In genomic region chr22:48918585-48919186, GRCh38 we compare ENCODE assay signal across 1 cellular context.
TF ChIP-seq lines count a peak whose summit lies in the region.

No MANE protein-coding gene starts in this region.

TF ChIP-seq in HepG2, 621 proteins besides CTCF, POLR2A, EP300 and RAD21 (continued from another document and continues in another):
- TF ChIP-seq, protein P1, sequence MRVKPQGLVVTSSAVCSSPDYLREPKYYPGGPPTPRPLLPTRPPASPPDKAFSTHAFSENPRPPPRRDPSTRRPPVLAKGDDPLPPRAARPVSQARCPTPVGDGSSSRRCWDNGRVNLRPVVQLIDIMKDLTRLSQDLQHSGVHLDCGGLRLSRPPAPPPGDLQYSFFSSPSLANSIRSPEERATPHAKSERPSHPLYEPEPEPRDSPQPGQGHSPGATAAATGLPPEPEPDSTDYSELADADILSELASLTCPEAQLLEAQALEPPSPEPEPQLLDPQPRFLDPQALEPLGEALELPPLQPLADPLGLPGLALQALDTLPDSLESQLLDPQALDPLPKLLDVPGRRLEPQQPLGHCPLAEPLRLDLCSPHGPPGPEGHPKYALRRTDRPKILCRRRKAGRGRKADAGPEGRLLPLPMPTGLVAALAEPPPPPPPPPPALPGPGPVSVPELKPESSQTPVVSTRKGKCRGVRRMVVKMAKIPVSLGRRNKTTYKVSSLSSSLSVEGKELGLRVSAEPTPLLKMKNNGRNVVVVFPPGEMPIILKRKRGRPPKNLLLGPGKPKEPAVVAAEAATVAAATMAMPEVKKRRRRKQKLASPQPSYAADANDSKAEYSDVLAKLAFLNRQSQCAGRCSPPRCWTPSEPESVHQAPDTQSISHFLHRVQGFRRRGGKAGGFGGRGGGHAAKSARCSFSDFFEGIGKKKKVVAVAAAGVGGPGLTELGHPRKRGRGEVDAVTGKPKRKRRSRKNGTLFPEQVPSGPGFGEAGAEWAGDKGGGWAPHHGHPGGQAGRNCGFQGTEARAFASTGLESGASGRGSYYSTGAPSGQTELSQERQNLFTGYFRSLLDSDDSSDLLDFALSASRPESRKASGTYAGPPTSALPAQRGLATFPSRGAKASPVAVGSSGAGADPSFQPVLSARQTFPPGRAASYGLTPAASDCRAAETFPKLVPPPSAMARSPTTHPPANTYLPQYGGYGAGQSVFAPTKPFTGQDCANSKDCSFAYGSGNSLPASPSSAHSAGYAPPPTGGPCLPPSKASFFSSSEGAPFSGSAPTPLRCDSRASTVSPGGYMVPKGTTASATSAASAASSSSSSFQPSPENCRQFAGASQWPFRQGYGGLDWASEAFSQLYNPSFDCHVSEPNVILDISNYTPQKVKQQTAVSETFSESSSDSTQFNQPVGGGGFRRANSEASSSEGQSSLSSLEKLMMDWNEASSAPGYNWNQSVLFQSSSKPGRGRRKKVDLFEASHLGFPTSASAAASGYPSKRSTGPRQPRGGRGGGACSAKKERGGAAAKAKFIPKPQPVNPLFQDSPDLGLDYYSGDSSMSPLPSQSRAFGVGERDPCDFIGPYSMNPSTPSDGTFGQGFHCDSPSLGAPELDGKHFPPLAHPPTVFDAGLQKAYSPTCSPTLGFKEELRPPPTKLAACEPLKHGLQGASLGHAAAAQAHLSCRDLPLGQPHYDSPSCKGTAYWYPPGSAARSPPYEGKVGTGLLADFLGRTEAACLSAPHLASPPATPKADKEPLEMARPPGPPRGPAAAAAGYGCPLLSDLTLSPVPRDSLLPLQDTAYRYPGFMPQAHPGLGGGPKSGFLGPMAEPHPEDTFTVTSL (CRISPR knock-in tag; IDR thresholded peaks at IDR 0.05; ENCODE audit: borderline replicate concordance), result peak; percentile 83
- TF ChIP-seq, protein P2, sequence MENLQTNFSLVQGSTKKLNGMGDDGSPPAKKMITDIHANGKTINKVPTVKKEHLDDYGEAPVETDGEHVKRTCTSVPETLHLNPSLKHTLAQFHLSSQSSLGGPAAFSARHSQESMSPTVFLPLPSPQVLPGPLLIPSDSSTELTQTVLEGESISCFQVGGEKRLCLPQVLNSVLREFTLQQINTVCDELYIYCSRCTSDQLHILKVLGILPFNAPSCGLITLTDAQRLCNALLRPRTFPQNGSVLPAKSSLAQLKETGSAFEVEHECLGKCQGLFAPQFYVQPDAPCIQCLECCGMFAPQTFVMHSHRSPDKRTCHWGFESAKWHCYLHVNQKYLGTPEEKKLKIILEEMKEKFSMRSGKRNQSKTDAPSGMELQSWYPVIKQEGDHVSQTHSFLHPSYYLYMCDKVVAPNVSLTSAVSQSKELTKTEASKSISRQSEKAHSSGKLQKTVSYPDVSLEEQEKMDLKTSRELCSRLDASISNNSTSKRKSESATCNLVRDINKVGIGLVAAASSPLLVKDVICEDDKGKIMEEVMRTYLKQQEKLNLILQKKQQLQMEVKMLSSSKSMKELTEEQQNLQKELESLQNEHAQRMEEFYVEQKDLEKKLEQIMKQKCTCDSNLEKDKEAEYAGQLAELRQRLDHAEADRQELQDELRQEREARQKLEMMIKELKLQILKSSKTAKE (CRISPR knock-in tag; IDR thresholded peaks at IDR 0.05; ENCODE audit: borderline replicate concordance), result peak; percentile 62
- TF ChIP-seq ZFP36L1 (CRISPR knock-in tag; IDR thresholded peaks at IDR 0.05), result peak; percentile 70; the same call in 1 of the 2 replicates
- 0 out of 2 replicates have a peak, but pooled peaks have one; percentile 33 for TF ChIP-seq ZSCAN29 (CRISPR knock-in tag; conservative IDR thresholded peaks at IDR 0.05)
- TF ChIP-seq FOXO1 (CRISPR knock-in tag; IDR thresholded peaks at IDR 0.05), result peak; percentile 88
- TF ChIP-seq IRF2 (CRISPR knock-in tag; IDR thresholded peaks at IDR 0.05), result peak; percentile 37; the same call in 1 of the 2 replicates
- no peak for TF ChIP-seq ZNF337 (CRISPR knock-in tag; IDR thresholded peaks at IDR 0.05; ENCODE audit: borderline replicate concordance, low read depth)
- peak; percentile 86; the same call in 1 of the 2 replicates for TF ChIP-seq FOXK1 (CRISPR knock-in tag; IDR thresholded peaks at IDR 0.05; ENCODE audit: borderline replicate concordance, low read depth)
- TF ChIP-seq ATF4 (CRISPR knock-in tag; IDR thresholded peaks at IDR 0.05), result 0 out of 4 replicates have a peak, but pooled peaks of 1 of the 2 experiments have one; percentile 49
- 0 out of 2 replicates have a peak, but pooled peaks have one; percentile 31 for TF ChIP-seq NFKBIZ (CRISPR knock-in tag; IDR thresholded peaks at IDR 0.05)
- peak; percentile 33; the same call in 1 of the 2 replicates for TF ChIP-seq PATZ1 (CRISPR knock-in tag; IDR thresholded peaks at IDR 0.05)
- 0 out of 2 replicates have a peak, but pooled peaks have one; percentile 49 for TF ChIP-seq ZNF605 (CRISPR knock-in tag; IDR thresholded peaks at IDR 0.05)
- peak; percentile 81 for TF ChIP-seq XRCC5 (optimal IDR thresholded peaks at IDR 0.05; ENCODE audit: low read length)
- TF ChIP-seq BRF2 (CRISPR knock-in tag; IDR thresholded peaks at IDR 0.05), result no peak
- peak; percentile 89 for TF ChIP-seq HNF4A (CRISPR knock-in tag; IDR thresholded peaks at IDR 0.05)
- no peak for TF ChIP-seq KDM1A (CRISPR knock-in tag; IDR thresholded peaks at IDR 0.05)
- TF ChIP-seq U2AF1 (optimal IDR thresholded peaks at IDR 0.05; ENCODE audit: low read depth, low read length), result no peak
- TF ChIP-seq, protein P3, sequence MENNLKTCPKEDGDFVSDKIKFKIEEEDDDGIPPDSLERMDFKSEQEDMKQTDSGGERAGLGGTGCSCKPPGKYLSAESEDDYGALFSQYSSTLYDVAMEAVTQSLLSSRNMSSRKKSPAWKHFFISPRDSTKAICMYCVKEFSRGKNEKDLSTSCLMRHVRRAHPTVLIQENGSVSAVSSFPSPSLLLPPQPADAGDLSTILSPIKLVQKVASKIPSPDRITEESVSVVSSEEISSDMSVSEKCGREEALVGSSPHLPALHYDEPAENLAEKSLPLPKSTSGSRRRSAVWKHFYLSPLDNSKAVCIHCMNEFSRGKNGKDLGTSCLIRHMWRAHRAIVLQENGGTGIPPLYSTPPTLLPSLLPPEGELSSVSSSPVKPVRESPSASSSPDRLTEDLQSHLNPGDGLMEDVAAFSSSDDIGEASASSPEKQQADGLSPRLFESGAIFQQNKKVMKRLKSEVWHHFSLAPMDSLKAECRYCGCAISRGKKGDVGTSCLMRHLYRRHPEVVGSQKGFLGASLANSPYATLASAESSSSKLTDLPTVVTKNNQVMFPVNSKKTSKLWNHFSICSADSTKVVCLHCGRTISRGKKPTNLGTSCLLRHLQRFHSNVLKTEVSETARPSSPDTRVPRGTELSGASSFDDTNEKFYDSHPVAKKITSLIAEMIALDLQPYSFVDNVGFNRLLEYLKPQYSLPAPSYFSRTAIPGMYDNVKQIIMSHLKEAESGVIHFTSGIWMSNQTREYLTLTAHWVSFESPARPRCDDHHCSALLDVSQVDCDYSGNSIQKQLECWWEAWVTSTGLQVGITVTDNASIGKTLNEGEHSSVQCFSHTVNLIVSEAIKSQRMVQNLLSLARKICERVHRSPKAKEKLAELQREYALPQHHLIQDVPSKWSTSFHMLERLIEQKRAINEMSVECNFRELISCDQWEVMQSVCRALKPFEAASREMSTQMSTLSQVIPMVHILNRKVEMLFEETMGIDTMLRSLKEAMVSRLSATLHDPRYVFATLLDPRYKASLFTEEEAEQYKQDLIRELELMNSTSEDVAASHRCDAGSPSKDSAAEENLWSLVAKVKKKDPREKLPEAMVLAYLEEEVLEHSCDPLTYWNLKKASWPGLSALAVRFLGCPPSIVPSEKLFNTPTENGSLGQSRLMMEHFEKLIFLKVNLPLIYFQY (CRISPR knock-in tag; IDR thresholded peaks at IDR 0.05; ENCODE audit: borderline replicate concordance), result peak; percentile 30; the same call in 1 of the 2 replicates
- 0 out of 2 replicates have a peak, but pooled peaks have one; percentile 20 for TF ChIP-seq SAP130 (CRISPR knock-in tag; IDR thresholded peaks at IDR 0.05; ENCODE audit: low read depth)
- peak; percentile 98 for TF ChIP-seq FOXA3 (CRISPR knock-in tag; IDR thresholded peaks at IDR 0.05)
- no peak for TF ChIP-seq NONO (IDR thresholded peaks at IDR 0.05)
- peak; percentile 61; the same call in 1 of the 2 replicates for TF ChIP-seq NONO (CRISPR knock-in tag; conservative IDR thresholded peaks at IDR 0.05)
- peak; percentile 33; the same call in 1 of the 2 replicates for TF ChIP-seq POGZ (CRISPR knock-in tag; IDR thresholded peaks at IDR 0.05)
- TF ChIP-seq HOXA3 (CRISPR knock-in tag; IDR thresholded peaks at IDR 0.05), result peak; percentile 34; the same call in 1 of the 2 replicates
- peak; percentile 41; the same call in 1 of the 2 replicates for TF ChIP-seq ETV5 (CRISPR knock-in tag; IDR thresholded peaks at IDR 0.05; ENCODE audit: borderline replicate concordance)
- no peak for TF ChIP-seq ZNF431 (CRISPR knock-in tag; IDR thresholded peaks at IDR 0.05; ENCODE audit: borderline replicate concordance, low read depth)
- TF ChIP-seq NFE2L2 (IDR thresholded peaks at IDR 0.05; ENCODE audit: low read length), result no peak
- peak; percentile 80 for TF ChIP-seq MED1 (CRISPR knock-in tag; IDR thresholded peaks at IDR 0.05)
- TF ChIP-seq, protein P4, sequence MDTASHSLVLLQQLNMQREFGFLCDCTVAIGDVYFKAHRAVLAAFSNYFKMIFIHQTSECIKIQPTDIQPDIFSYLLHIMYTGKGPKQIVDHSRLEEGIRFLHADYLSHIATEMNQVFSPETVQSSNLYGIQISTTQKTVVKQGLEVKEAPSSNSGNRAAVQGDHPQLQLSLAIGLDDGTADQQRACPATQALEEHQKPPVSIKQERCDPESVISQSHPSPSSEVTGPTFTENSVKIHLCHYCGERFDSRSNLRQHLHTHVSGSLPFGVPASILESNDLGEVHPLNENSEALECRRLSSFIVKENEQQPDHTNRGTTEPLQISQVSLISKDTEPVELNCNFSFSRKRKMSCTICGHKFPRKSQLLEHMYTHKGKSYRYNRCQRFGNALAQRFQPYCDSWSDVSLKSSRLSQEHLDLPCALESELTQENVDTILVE (CRISPR knock-in tag; IDR thresholded peaks at IDR 0.05), result 0 out of 2 replicates have a peak, but pooled peaks have one; percentile 27
- TF ChIP-seq STAG1 (CRISPR knock-in tag; IDR thresholded peaks at IDR 0.05), result 0 out of 2 replicates have a peak, but pooled peaks have one; percentile 8
- TF ChIP-seq TCF7 (IDR thresholded peaks at IDR 0.05; ENCODE audit: low read depth), result peak; percentile 67
- 0 out of 2 replicates have a peak, but pooled peaks have one; percentile 58 for TF ChIP-seq ZKSCAN8 (CRISPR knock-in tag; IDR thresholded peaks at IDR 0.05; ENCODE audit: borderline replicate concordance)
- TF ChIP-seq ZBTB34 (CRISPR knock-in tag; IDR thresholded peaks at IDR 0.05), result 0 out of 2 replicates have a peak, but pooled peaks have one; percentile 46
- peak; percentile 87; the same call in 1 of the 2 replicates for TF ChIP-seq DPF2 (CRISPR knock-in tag; IDR thresholded peaks at IDR 0.05; ENCODE audit: borderline replicate concordance, low read depth)
